32 cellular contexts compared by ENCODE assay signal in genomic region chr13:42258747-42259146, GRCh38. TPM values are rescaled to one million over a fixed set of nuclear protein-coding genes. Genes with fewer than 3 reads are reported as not detected.
A peak's percentile ranks its signal among the peaks of the same experiment; 100 is the strongest.
DNase-seq lines count a peak whose midpoint lies in the region; ATAC-seq, FAIRE-seq and TF ChIP-seq lines count a peak whose summit lies in the region.
"Had no signal": no experiment of that assay in that cellular context is flagged by ENCODE, and none has a peak within 500 bp of the region (broad histone marks: within the 10 kb centered on the region; RNA-seq: fewer than 3 reads in every experiment).

No MANE protein-coding gene starts in this region.

- H3K27ac ChIP-seq in HepG2 (ENCODE audit: extremely low read length, insufficient read depth, low read length) = no peak overlapping the region
- H3K27ac ChIP-seq in right lobe of liver = no peak overlapping the region
- H3K27ac ChIP-seq in endodermal cell (ENCODE audit: low read depth, low read length) = no peak overlapping the region
- H3K27ac ChIP-seq: brain microvascular endothelial cell, esophagus muscularis mucosa, psoas muscle, tibial nerve had no signal

- no peaks in the 10 kb centered on the region for H3K36me3 Mint-ChIP-seq in endodermal cell (ENCODE audit: low read depth)

- POLR2A ChIA-PET in HepG2 (lab: Yijun Ruan, JAX) = no interaction called here

- WGBS in HepG2 (ENCODE audit: low lambda C conversion rate) = 28% methylated on average over 5 of the region's 5 CpGs
- 82% methylated on average over 3 of the region's 5 CpGs for WGBS in right lobe of liver (ENCODE audit: insufficient coverage, low coverage, low lambda C conversion rate, missing lambda C conversion rate)
- WGBS in endodermal cell (ENCODE audit: insufficient coverage in 1 of 2, insufficient read length in 1 of 2), 2 experiments = 84 to 90% methylated on average over 2 to 5 of the region's 5 CpGs

- ATAC-seq in HepG2 = peak; percentile 37; the same call in 2 of the 3 replicates
- ATAC-seq in right lobe of liver = no peak
- ATAC-seq in HG02798 (IDR thresholded peaks at IDR 0.05; ENCODE audit: poor library complexity, unreplicated experiment) = no peak
- no peak for ATAC-seq in GM19397 (IDR thresholded peaks at IDR 0.05; ENCODE audit: unreplicated experiment)
- ATAC-seq: activated naive CD4-positive, alpha-beta T cell treated with anti-CD3 and anti-CD28 coated beads, Interleukin-2, amount 50 U/mL, for 72 hours; naive thymus-derived CD4-positive, alpha-beta T cell; Panc1; psoas muscle had no signal

- H3K4me1 Mint-ChIP-seq in endodermal cell = peaks cover 2% of the 10 kb centered on the region
- H3K4me1 Mint-ChIP-seq: B cell had no signal

- no peak for TF ChIP-seq RAD21 in HepG2 (CRISPR knock-in tag; IDR thresholded peaks at IDR 0.05)

- TF ChIP-seq CTCF in HepG2 (CRISPR knock-in tag; IDR thresholded peaks at IDR 0.05) (no peak), right lobe of liver (IDR thresholded peaks at IDR 0.05) (no peak), endodermal cell (conservative IDR thresholded peaks at IDR 0.05) (no peak)

- no peak overlapping the region for H3K4me2 ChIP-seq in HepG2 (ENCODE audit: low read depth, low read length)

- H3K4me3 ChIP-seq in HepG2 (replicated peaks in 1 of 3; ENCODE audit: insufficient read depth in 1 of 3, low read depth in 2 of 3, low read length in 3 of 3) = no peak overlapping the region
- no peak overlapping the region for H3K4me3 ChIP-seq in right lobe of liver
- H3K4me3 ChIP-seq in endodermal cell (ENCODE audit: low read length) = no peak overlapping the region
- H3K4me3 ChIP-seq: esophagus muscularis mucosa, psoas muscle, tibial nerve had no signal

- H3K36me3 ChIP-seq in HepG2 (replicated peaks in 1 of 2; ENCODE audit: control insufficient read depth in 1 of 2, insufficient read depth in 2 of 2, low read length in 2 of 2) (no peaks in the 10 kb centered on the region), right lobe of liver (no peaks in the 10 kb centered on the region), endodermal cell (ENCODE audit: control insufficient read depth, insufficient read depth, low read length) (no peaks in the 10 kb centered on the region)
- H3K36me3 ChIP-seq: brain microvascular endothelial cell, esophagus muscularis mucosa, tibial nerve had no signal

- BruUV-seq in HepG2 (replicated peaks; lab: Mats Ljungman, UMichigan) = no TSS peak

- H3K9me3 ChIP-seq in HepG2 (ENCODE audit: low read length) = no peaks in the 10 kb centered on the region
- H3K9me3 ChIP-seq in right lobe of liver = no peaks in the 10 kb centered on the region
- peaks cover 18% of the 10 kb centered on the region for H3K9me3 ChIP-seq in endodermal cell (ENCODE audit: control insufficient read depth, low read length)
- H3K9me3 ChIP-seq: esophagus muscularis mucosa, psoas muscle, tibial nerve had no signal

- DNase-seq in HepG2 (ENCODE audit: low spot score) (no peak), right lobe of liver (no peak), NCI-H524 (lab: John Stamatoyannopoulos, UW) (peak; percentile 62 to 84), endodermal cell (peak; percentile 75), SKM-1 treated with dmso at 0.1 percent for 144 hours (lab: John Stamatoyannopoulos, UW; ENCODE audit: unreplicated experiment) (no peak)
- DNase-seq: ACHN; activated CD4-positive, alpha-beta T cell treated with anti-CD3 and anti-CD28 coated beads for 4 hours; activated effector memory CD4-positive, alpha-beta T cell treated with Interleukin-2 at 50 U/mL for 16 hours; activated T-cell treated with anti-CD3 and anti-CD28 coated beads, Interleukin-2, amount 50 U/mL, for 1 hour; amygdala; brain microvascular endothelial cell; cerebellar nuclear complex; DMS79; GDM1; head of caudate nucleus; NCI-H1105; NCI-H2081; occipital lobe; psoas muscle; SHP77; stimulated activated CD4-positive, alpha-beta T cell treated with anti-CD3 and anti-CD28 coated beads, Interleukin-4, amount 100 ng/mL, for 1 hour; SW 1271 had no signal

- in situ Hi-C loops in HepG2 (cut with HindIII; ENCODE audit: extremely low pct_ligation_motif_present, low pct_unique_long_range_greater_than_20kb) = no loop called here

- no peaks in the 10 kb centered on the region for H4K20me1 ChIP-seq in HepG2 (ENCODE audit: insufficient read depth, low read length)

- no peak overlapping the region for H3K4me3 Mint-ChIP-seq in endodermal cell
- H3K4me3 Mint-ChIP-seq: B cell, mesothelial cell of epicardium had no signal

- TF ChIP-seq POLR2A in HepG2 (IDR thresholded peaks at IDR 0.05; ENCODE audit: insufficient read depth in 1 of 2, low read depth in 2 of 2, low read length in 2 of 2) = no peak
- no peak for TF ChIP-seq POLR2A in right lobe of liver (IDR thresholded peaks at IDR 0.05)

- H3K9ac ChIP-seq in HepG2 (ENCODE audit: insufficient read depth, low read depth, low read length) (no peak overlapping the region), endodermal cell (ENCODE audit: extremely low read depth, low read length, poor library complexity, severe bottlenecking) (no peak overlapping the region)

- no peak for FAIRE-seq in HepG2 (lab: Jason Lieb, UNC)
- FAIRE-seq: endometrium had no signal

- peaks cover 12% of the 10 kb centered on the region for H3K9me3 Mint-ChIP-seq in endodermal cell

- TF ChIP-seq EP300 in HepG2 (IDR thresholded peaks at IDR 0.05; ENCODE audit: low read depth in 2 of 2, low read length in 2 of 2) (no peak), HepG2 (CRISPR knock-in tag; IDR thresholded peaks at IDR 0.05; ENCODE audit: borderline replicate concordance) (no peak)

- no peak overlapping the region for H2AFZ ChIP-seq in HepG2 (ENCODE audit: low read length)

- H3K27me3 Mint-ChIP-seq in endodermal cell (ENCODE audit: insufficient read depth) = no peaks in the 10 kb centered on the region

- no peaks in the 10 kb centered on the region for H3K4me1 ChIP-seq in HepG2 (ENCODE audit: insufficient read depth, low read length)
- H3K4me1 ChIP-seq in right lobe of liver = no peaks in the 10 kb centered on the region
- no peaks in the 10 kb centered on the region for H3K4me1 ChIP-seq in endodermal cell (ENCODE audit: control insufficient read depth, insufficient read depth, low read length)
- H3K4me1 ChIP-seq: esophagus muscularis mucosa, psoas muscle, tibial nerve had no signal

- CTCF ChIA-PET in HepG2 (lab: Yijun Ruan, JAX; ENCODE audit: low intra/inter-chr PET ratio, low total read pairs) = no interaction called here

- H3K27ac Mint-ChIP-seq in endodermal cell = no peak overlapping the region
- H3K27ac Mint-ChIP-seq: B cell, mesothelial cell of epicardium had no signal

- no peaks in the 10 kb centered on the region for H3K79me2 ChIP-seq in HepG2 (ENCODE audit: insufficient read depth, low read length)

- intact Hi-C loops in HepG2 (cut with micrococcal nuclease; ENCODE audit: unreplicated experiment) (no loop called here), right lobe of liver (cut with DNase I) (no loop called here)

- H3K27me3 ChIP-seq in HepG2 (ENCODE audit: control insufficient read depth in 1 of 2, insufficient read depth in 2 of 2, low read length in 2 of 2) = no peaks in the 10 kb centered on the region
- no peaks in the 10 kb centered on the region for H3K27me3 ChIP-seq in right lobe of liver
- H3K27me3 ChIP-seq in endodermal cell (ENCODE audit: control insufficient read depth, insufficient read depth, low read length, poor library complexity, severe bottlenecking) = no peaks in the 10 kb centered on the region
- H3K27me3 ChIP-seq: brain microvascular endothelial cell, tibial nerve had no signal

TF ChIP-seq in HepG2, 621 proteins besides CTCF, POLR2A, EP300 and RAD21 (continues in another document):
- TF ChIP-seq TCF7 (IDR thresholded peaks at IDR 0.05; ENCODE audit: low read depth) = no peak
- TF ChIP-seq CENPX (CRISPR knock-in tag; IDR thresholded peaks at IDR 0.05) = no peak
- no peak for TF ChIP-seq PRPF4 (IDR thresholded peaks at IDR 0.05; ENCODE audit: low read depth, low read length, poor library complexity, severe bottlenecking)
- TF ChIP-seq ZNF530 (CRISPR knock-in tag; IDR thresholded peaks at IDR 0.05; ENCODE audit: low read depth) = no peak
- TF ChIP-seq TEAD3 (CRISPR knock-in tag; optimal IDR thresholded peaks at IDR 0.05; ENCODE audit: borderline replicate concordance) = no peak

RNA-seq across cellular contexts. Expression of gene AKAP11, which starts 13.2 kb away (rescaled TPM):
- total RNA-seq in HepG2 (2016; rRNA removed; fragmentation: Illumina TruSeq; extraction: Trizol) (9.8 and 16.9 TPM in 2 replicates), right lobe of liver (10 to 100 TPM in 5 of 6 experiments, 1 to 10 TPM in 1; 8.5 to 13.8 (median 12.1) TPM), endodermal cell (10 to 100 TPM; 16.9 to 17.6 TPM)
- total RNA-seq in HepG2 (2016; cell fraction: cytosol; rRNA removed; fragmentation: Illumina TruSeq; extraction: Trizol; ENCODE audit: low read depth) = 0.88 and 1.1 TPM in 2 replicates
- 9.0 and 15.0 TPM in 2 replicates for total RNA-seq in HepG2 (2016; cell fraction: insoluble cytoplasmic fraction; rRNA removed; fragmentation: Illumina TruSeq; extraction: Trizol)
- 5.0 and 5.8 TPM in 2 replicates for total RNA-seq in HepG2 (2016; cell fraction: membrane; rRNA removed; fragmentation: Illumina TruSeq; extraction: Trizol)
- total RNA-seq in HepG2 (2016; cell fraction: nucleus; rRNA removed; fragmentation: Illumina TruSeq; extraction: Trizol) = 14.4 and 17.1 TPM in 2 replicates
- 6.4 and 7.2 TPM in 2 replicates for polyA plus RNA-seq in HepG2 (2011; rRNA removed)
- 2.1 and 3.8 TPM in 2 replicates for polyA plus RNA-seq in HepG2 (2011; cell fraction: cytosol; rRNA removed)
- 4.8 and 7.1 TPM in 2 replicates for polyA plus RNA-seq in HepG2 (2011; cell fraction: nucleus; rRNA removed)
- polyA plus RNA-seq in HepG2 (2012) = 8.5 and 9.6 TPM in 2 replicates
- polyA plus RNA-seq in HepG2 (2016; cell fraction: cytosol; fragmentation: Illumina TruSeq; extraction: Trizol; ENCODE audit: low read depth) = 0.32 and 0.34 TPM in 2 replicates
- 7.8 and 7.9 TPM in 2 replicates for polyA plus RNA-seq in HepG2 (2016; cell fraction: insoluble cytoplasmic fraction; fragmentation: Illumina TruSeq; extraction: Trizol; ENCODE audit: low read depth)
- polyA plus RNA-seq in HepG2 (2016; cell fraction: membrane; fragmentation: Illumina TruSeq; extraction: Trizol; ENCODE audit: low read depth) = 1.0 and 1.2 TPM in 2 replicates
- 11.9 and 13.3 TPM in 2 replicates for polyA plus RNA-seq in HepG2 (2016; cell fraction: nucleus; fragmentation: Illumina TruSeq; extraction: Trizol; ENCODE audit: insufficient read depth, low read depth)
- 6.2 and 11.4 TPM in 2 replicates for polyA minus RNA-seq in HepG2 (2011; rRNA and poly(A)+ RNA removed; ENCODE audit: low replicate concordance)
- polyA minus RNA-seq in HepG2 (2011; cell fraction: cytosol; rRNA and poly(A)+ RNA removed) = 10.1 and 13.1 TPM in 2 replicates
- 25.1 and 32.9 TPM in 2 replicates for polyA minus RNA-seq in HepG2 (2011; cell fraction: nucleus; rRNA and poly(A)+ RNA removed)
- 18.2 TPM for polyA plus RNA-seq in endodermal cell (2013, experiment 1 of 2)
- 19.4 TPM for polyA plus RNA-seq in endodermal cell (2013, experiment 2 of 2)

Comparison
In these comparisons a context has a peak if more than half of its experiments do, and no peak if none do; other contexts are left out.
1. DNase-seq: peak in NCI-H524 (2 of 2) and endodermal cell (single experiment); none in HepG2 (single experiment), right lobe of liver (0 of 3) and SKM-1 treated with dmso at 0.1 percent for 144 hours (single experiment).